In the genomic region with DNA sequence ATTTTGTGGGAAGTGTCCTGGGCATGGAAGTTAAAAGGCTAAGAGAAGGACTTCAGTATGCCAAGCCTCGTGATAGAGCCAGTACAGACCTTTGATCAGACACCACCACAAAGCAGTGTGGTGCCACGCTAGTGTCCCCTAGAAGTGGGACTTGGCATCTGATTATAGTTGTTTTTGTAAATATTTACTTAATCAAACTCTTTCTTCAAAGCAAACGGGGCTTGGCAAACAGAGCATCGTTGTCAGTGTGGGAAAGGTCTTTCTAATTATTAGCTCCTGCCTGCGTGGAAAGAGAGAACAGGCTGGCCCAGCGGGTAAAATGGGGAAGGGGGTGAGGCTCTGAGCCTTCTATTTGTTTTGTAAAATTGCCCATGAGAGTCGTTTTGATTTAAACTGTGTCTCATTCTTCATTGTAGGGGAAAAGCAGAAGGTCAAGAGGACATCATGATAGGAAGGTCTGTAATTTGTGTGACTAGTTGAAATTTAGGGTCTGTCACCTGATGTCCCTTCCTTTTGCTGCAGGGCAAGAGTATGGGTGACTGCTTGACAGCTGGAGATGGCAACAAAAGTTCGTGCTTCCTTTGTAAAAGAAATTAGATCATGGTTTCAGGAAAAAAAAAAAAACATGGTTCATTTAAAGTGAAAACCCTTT, we compare ENCODE assay signal across 25 cellular contexts.
DNase-seq lines count a peak whose midpoint lies in the region; ATAC-seq and TF ChIP-seq lines count a peak whose summit lies in the region.
"Had no signal": no experiment of that assay in that cellular context is flagged by ENCODE, and none has a peak within 500 bp of the region (broad histone marks: within the 10 kb centered on the region; RNA-seq: fewer than 3 reads in every experiment).

No MANE protein-coding gene starts in this region.

- H3K4me2 ChIP-seq in neuronal stem cell (ENCODE audit: insufficient read depth, low read length, poor library complexity, severe bottlenecking), result no peak overlapping the region

- H3K4me3 ChIP-seq in neuronal stem cell (ENCODE audit: low read length in 2 of 2), result no peak overlapping the region
- H3K4me3 ChIP-seq: cardiac muscle cell, ovary, SK-N-MC had no signal

- CTCF ChIA-PET in activated CD4-positive, alpha-beta T cell treated with anti-CD3 and anti-CD28 coated beads for 36 hours (lab: Charles Lee), result no interaction called here

- ATAC-seq in left lobe of liver, result peak; percentile 86
- ATAC-seq in activated CD4-positive, alpha-beta T cell treated with anti-CD3 and anti-CD28 coated beads for 36 hours, result no peak
- ATAC-seq: activated CD4-positive, CD25-positive, alpha-beta regulatory T cell treated with anti-CD3 and anti-CD28 coated beads, Interleukin-2, amount 50 U/mL, for 24 hours; activated T-cell treated with anti-CD3 and anti-CD28 coated beads, Interleukin-2, amount 50 U/mL, for 4 hours; right cardiac atrium had no signal

- no peak overlapping the region for H3K4me3 Mint-ChIP-seq in activated CD4-positive, alpha-beta T cell treated with anti-CD3 and anti-CD28 coated beads for 36 hours
- H3K4me3 Mint-ChIP-seq: activated T-cell treated with anti-CD3 and anti-CD28 coated beads, Interleukin-2, amount 50 U/mL, for 4 hours; dendritic cell treated with granulocyte-macrophage colony-stimulating factor and Interleukin-4, amounts not matched to agents 40 ng/mL and 50 ng/mL, for 4 days; memory B cell had no signal

- H2BK15ac ChIP-seq in neuronal stem cell (ENCODE audit: low read length), result no peak overlapping the region

- WGBS in neuronal stem cell (ENCODE audit: extremely low coverage in 2 of 2, insufficient read length in 2 of 2, insufficient replicate concordance in 1 of 2), 2 donors, result no CpG with 5 or more reads among the region's 8 CpGs

- H3K36me3 Mint-ChIP-seq in activated CD4-positive, alpha-beta T cell treated with anti-CD3 and anti-CD28 coated beads for 36 hours (ENCODE audit: low read depth), result no peaks in the 10 kb centered on the region

- no peak overlapping the region for H2AFZ ChIP-seq in neuronal stem cell (ENCODE audit: low read length)

- no peak overlapping the region for H4K91ac ChIP-seq in neuronal stem cell (ENCODE audit: low read depth, low read length, poor library complexity)

- no peak overlapping the region for H3K18ac ChIP-seq in neuronal stem cell (ENCODE audit: low read length)

- H3K9me3 ChIP-seq in neuronal stem cell (replicated peaks in 1 of 2; ENCODE audit: control insufficient read depth in 2 of 2, insufficient read depth in 1 of 2, low read depth in 1 of 2, low read length in 2 of 2), result no peaks in the 10 kb centered on the region
- H3K9me3 ChIP-seq: ovary had no signal

- no peak overlapping the region for H3K23ac ChIP-seq in neuronal stem cell (ENCODE audit: low read depth, low read length, poor library complexity)

- H3K36me3 ChIP-seq in neuronal stem cell (replicated peaks in 1 of 2; ENCODE audit: control insufficient read depth in 2 of 2, insufficient read depth in 2 of 2, low read length in 2 of 2), result no peaks in the 10 kb centered on the region
- H3K36me3 ChIP-seq: cardiac muscle cell, ovary had no signal

- no peaks in the 10 kb centered on the region for H3K79me1 ChIP-seq in neuronal stem cell (ENCODE audit: low read depth, low read length)

- no peaks in the 10 kb centered on the region for H3K4me1 Mint-ChIP-seq in activated CD4-positive, alpha-beta T cell treated with anti-CD3 and anti-CD28 coated beads for 36 hours
- H3K4me1 Mint-ChIP-seq: memory B cell had no signal

- no peak overlapping the region for H3K4ac ChIP-seq in neuronal stem cell (ENCODE audit: low read length)

- TF ChIP-seq CTCF in GM13977 (IDR thresholded peaks at IDR 0.05; ENCODE audit: extremely low read depth, insufficient read depth, missing control alignments), result no peak

- no peak overlapping the region for H3K27ac Mint-ChIP-seq in activated CD4-positive, alpha-beta T cell treated with anti-CD3 and anti-CD28 coated beads for 36 hours
- H3K27ac Mint-ChIP-seq: dendritic cell treated with granulocyte-macrophage colony-stimulating factor and Interleukin-4, amounts not matched to agents 40 ng/mL and 50 ng/mL, for 4 days; memory B cell had no signal

- H2BK120ac ChIP-seq in neuronal stem cell (ENCODE audit: low read depth, low read length), result no peak overlapping the region

- DNase-seq in NOMO-1 treated with DMSO at 0.1 percent for 48 hours (lab: John Stamatoyannopoulos, UW; ENCODE audit: unreplicated experiment) (peak; percentile 43), NOMO-1 treated with dmso at 0.1 percent for 144 hours (lab: John Stamatoyannopoulos, UW; ENCODE audit: unreplicated experiment) (no peak), NCI-H526 treated with DMSO at 0.1 percent for 48 hours (lab: John Stamatoyannopoulos, UW) (peak; percentile 57), left lobe of liver (ENCODE audit: low spot score) (peak; percentile 84), neuronal stem cell (ENCODE audit: low spot score) (no peak), GM13977 (ENCODE audit: low spot score) (no peak)
- no peak for DNase-seq in activated CD4-positive, alpha-beta T cell treated with anti-CD3 and anti-CD28 coated beads for 36 hours
- DNase-seq in activated CD4-positive, alpha-beta T cell treated with anti-CD3 and anti-CD28 coated beads for 48 hours, result no peak
- DNase-seq: activated CD8-positive, alpha-beta memory T cell treated with anti-CD3 and anti-CD28 coated beads for 24 hours; activated naive CD4-positive, alpha-beta T cell treated with Interleukin-2 at 50 U/mL for 16 hours; activated T-cell treated with anti-CD3 and anti-CD28 coated beads, Interleukin-2, amount 50 U/mL, for 4 hours; H7; kidney glomerular epithelial cell; NCI-H1436; ovary; right cardiac atrium; RPMI8226; T1000; trophoblast cell had no signal

- no peak overlapping the region for H2BK12ac ChIP-seq in neuronal stem cell (ENCODE audit: low read length)

- peaks cover 2 to 28% of the 10 kb centered on the region in 2 donors for H3K4me1 ChIP-seq in neuronal stem cell (ENCODE audit: control insufficient read depth in 2 of 2, insufficient read depth in 1 of 2, low read depth in 1 of 2, low read length in 2 of 2)

- no peak overlapping the region for H3K27ac ChIP-seq in neuronal stem cell (replicated peaks; ENCODE audit: low read length)
- H3K27ac ChIP-seq: C4-2B, cardiac muscle cell, ovary, SK-N-MC had no signal

- intact Hi-C loops in activated CD4-positive, alpha-beta T cell treated with anti-CD3 and anti-CD28 coated beads for 36 hours (cut with DNase I, micrococcal nuclease), result no loop called here

- no peaks in the 10 kb centered on the region for H3K9me3 Mint-ChIP-seq in activated CD4-positive, alpha-beta T cell treated with anti-CD3 and anti-CD28 coated beads for 36 hours (ENCODE audit: low read depth)
- H3K9me3 Mint-ChIP-seq: activated T-cell treated with anti-CD3 and anti-CD28 coated beads, Interleukin-2, amount 50 U/mL, for 4 hours; dendritic cell treated with granulocyte-macrophage colony-stimulating factor and Interleukin-4, amounts not matched to agents 40 ng/mL and 50 ng/mL, for 4 days; memory B cell had no signal

- no peak overlapping the region for H2AK5ac ChIP-seq in neuronal stem cell (ENCODE audit: low read depth, low read length)

- H3K27me3 Mint-ChIP-seq in activated CD4-positive, alpha-beta T cell treated with anti-CD3 and anti-CD28 coated beads for 36 hours, result no peaks in the 10 kb centered on the region
- H3K27me3 Mint-ChIP-seq: dendritic cell treated with granulocyte-macrophage colony-stimulating factor and Interleukin-4, amounts not matched to agents 40 ng/mL and 50 ng/mL, for 4 days had no signal

- in situ Hi-C loops in GM13977 (cut with MboI; ENCODE audit: low pct_unique_long_range_greater_than_20kb, low sequenced_read_pairs, unreplicated experiment), result no loop called here

- no peak overlapping the region for H3K14ac ChIP-seq in neuronal stem cell (ENCODE audit: low read length)

- no peaks in the 10 kb centered on the region for H3K27me3 ChIP-seq in neuronal stem cell (ENCODE audit: control insufficient read depth in 3 of 3, insufficient read depth in 3 of 3, low read depth in 1 of 3, low read length in 3 of 3)
- H3K27me3 ChIP-seq: cardiac muscle cell, ovary had no signal

- no peak overlapping the region for H2BK5ac ChIP-seq in neuronal stem cell (ENCODE audit: low read length)

- no peak overlapping the region for H3K9ac ChIP-seq in neuronal stem cell (ENCODE audit: low read depth, low read length, poor library complexity)

- POLR2A ChIA-PET in activated CD4-positive, alpha-beta T cell treated with anti-CD3 and anti-CD28 coated beads for 36 hours (lab: Charles Lee), result no interaction called here

- H4K8ac ChIP-seq in neuronal stem cell (ENCODE audit: low read depth, low read length), result no peak overlapping the region

Comparison
In these comparisons a context has a peak if more than half of its experiments do, and no peak if none do; other contexts are left out.
1. DNase-seq: peak in NOMO-1 treated with DMSO at 0.1 percent for 48 hours (single experiment), NCI-H526 treated with DMSO at 0.1 percent for 48 hours (single experiment) and left lobe of liver (single experiment); none in NOMO-1 treated with dmso at 0.1 percent for 144 hours (single experiment), activated CD4-positive, alpha-beta T cell treated with anti-CD3 and anti-CD28 coated beads for 36 hours (single experiment), neuronal stem cell (single experiment), GM13977 (single experiment) and activated CD4-positive, alpha-beta T cell treated with anti-CD3 and anti-CD28 coated beads for 48 hours (single experiment).